18 cellular contexts compared by ENCODE assay signal in the genomic region with DNA sequence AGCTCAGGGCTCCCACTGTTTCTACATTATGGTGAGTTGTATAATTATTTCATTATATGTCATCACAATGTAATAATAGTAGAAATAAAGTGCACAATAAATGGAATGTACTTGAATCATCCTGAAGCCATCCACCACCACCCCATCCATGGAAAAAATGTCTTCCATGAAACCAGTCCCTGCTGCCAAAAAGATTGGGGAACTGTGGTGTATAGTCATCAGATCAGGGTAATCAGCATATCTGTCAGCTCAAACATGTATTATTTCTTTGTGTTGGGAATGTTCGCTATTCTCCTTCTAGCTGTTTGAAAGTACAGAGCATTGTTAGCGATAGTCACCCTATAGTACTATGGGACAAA.
"Had no signal": no experiment of that assay in that cellular context is flagged by ENCODE, and none has a peak within 500 bp of the region (broad histone marks: within the 10 kb centered on the region; RNA-seq: fewer than 3 reads in every experiment).

No MANE protein-coding gene starts in this region.

- H3K36me3 ChIP-seq: gastrocnemius medialis, prostate gland, right atrium auricular region, sigmoid colon, spleen, thoracic aorta, tibial nerve, upper lobe of left lung had no signal

- H3K27ac ChIP-seq: epithelial cell of prostate, gastrocnemius medialis, prostate gland, right atrium auricular region, sigmoid colon, skin epidermis, spleen, thoracic aorta, tibial nerve, upper lobe of left lung had no signal

- H3K4me1 ChIP-seq: gastrocnemius medialis, prostate gland, right atrium auricular region, sigmoid colon, spleen, tibial nerve, upper lobe of left lung had no signal

- H3K9me3 ChIP-seq: gastrocnemius medialis, prostate gland, sigmoid colon, thoracic aorta, upper lobe of left lung had no signal

- H3K27me3 ChIP-seq: gastrocnemius medialis, right atrium auricular region, sigmoid colon, tibial nerve, upper lobe of left lung had no signal

- DNase-seq: dorsolateral prefrontal cortex; effector CD4-positive, alpha-beta T cell; foreskin fibroblast; gastrocnemius medialis; head of caudate nucleus; natural killer cell; nucleus accumbens; sigmoid colon; spleen; stimulated activated naive B cell treated with anti-CD40 and anti-IgM and Interleukin-4, amounts not matched to agents 10 μg/mL and 1 μg/mL and 100 μg/mL, for 72 hours; upper lobe of left lung had no signal

- H3K4me3 ChIP-seq: dorsolateral prefrontal cortex, gastrocnemius medialis, lung, prostate gland, right atrium auricular region, sigmoid colon, skin epidermis, spleen, thoracic aorta, tibial nerve, upper lobe of left lung had no signal
